In genomic region chrX:40579880-40580536, GRCh38 we compare ENCODE assay signal across 8 cellular contexts. TPM values are rescaled to one million over a fixed set of nuclear protein-coding genes. Genes with fewer than 3 reads are reported as not detected.
A peak's percentile ranks its signal among the peaks of the same experiment; 100 is the strongest.
DNase-seq lines count a peak whose midpoint lies in the region; TF ChIP-seq lines count a peak whose summit lies in the region.

No MANE protein-coding gene starts in this region.

- H3K79me2 ChIP-seq in GM23248 (ENCODE audit: insufficient read depth): peaks cover 40% of the 10 kb centered on the region
- H3K79me2 ChIP-seq in OCI-LY1 (ENCODE audit: insufficient read depth, low read length): peaks cover 14% of the 10 kb centered on the region; the same call in 1 of the 2 replicates

- no peak overlapping the region for H2AK5ac ChIP-seq in neuronal stem cell (ENCODE audit: low read depth, low read length)

- no peaks in the 10 kb centered on the region for H3K27me3 ChIP-seq in CD8-positive, alpha-beta memory T cell (ENCODE audit: insufficient read depth, low read length, poor library complexity, severe bottlenecking)
- H3K27me3 ChIP-seq in GM23248 (replicated peaks; ENCODE audit: insufficient read depth) (no peaks in the 10 kb centered on the region), OCI-LY1 (ENCODE audit: insufficient read depth, low read length) (no peaks in the 10 kb centered on the region), neuronal stem cell (ENCODE audit: control insufficient read depth in 3 of 3, insufficient read depth in 3 of 3, low read depth in 1 of 3, low read length in 3 of 3) (no peaks in the 10 kb centered on the region)

- CTCF ChIA-PET in CD8-positive, alpha-beta memory T cell (lab: Charles Lee): interaction anchor here (1.2 to 1.8 kb wide), 2 partner anchors 9 to 41 kb away, joined by 3 to 5 read pairs; no protein-coding TSS in a partner anchor

- H4K91ac ChIP-seq in neuronal stem cell (ENCODE audit: low read depth, low read length, poor library complexity): no peak overlapping the region

- no peak overlapping the region for H3K14ac ChIP-seq in neuronal stem cell (ENCODE audit: low read length)

- no peak overlapping the region for H2BK15ac ChIP-seq in neuronal stem cell (ENCODE audit: low read length)

- H3K23ac ChIP-seq in neuronal stem cell (ENCODE audit: low read depth, low read length, poor library complexity): no peak overlapping the region

- peaks cover 26 to 32% (median 31%) of the 10 kb centered on the region in 3 donors for H3K4me1 Mint-ChIP-seq in CD8-positive, alpha-beta memory T cell

- H2AFZ ChIP-seq in GM23248 (peak overlapping the region; percentile 83), OCI-LY1 (ENCODE audit: low read length) (0 out of 2 replicates have a peak overlapping the region, but pooled peaks have one; percentile 35), neuronal stem cell (ENCODE audit: low read length) (peak overlapping the region; percentile 89)

- peak overlapping the region; percentile 87 for H3K27ac ChIP-seq in CD8-positive, alpha-beta memory T cell (ENCODE audit: low read depth, low read length)
- H3K27ac ChIP-seq in GM23248: peak overlapping the region; percentile 84
- no peak overlapping the region for H3K27ac ChIP-seq in OCI-LY1 (ENCODE audit: low read depth, low read length, poor library complexity, severe bottlenecking)
- no peak overlapping the region for H3K27ac ChIP-seq in neuronal stem cell (replicated peaks; ENCODE audit: low read length)

- no peaks in the 10 kb centered on the region for H3K9me3 Mint-ChIP-seq in CD8-positive, alpha-beta memory T cell

- in situ Hi-C loops in GM23248 (cut with MboI): no loop called here

- no peak overlapping the region for H2BK5ac ChIP-seq in neuronal stem cell (ENCODE audit: low read length)

- no peak overlapping the region for H3K4ac ChIP-seq in neuronal stem cell (ENCODE audit: low read length)

- H3K9ac ChIP-seq in GM23248: peak overlapping the region; percentile 94
- H3K9ac ChIP-seq in OCI-LY1 (ENCODE audit: low read length): peak overlapping the region; percentile 78
- peak overlapping the region; percentile 60 for H3K9ac ChIP-seq in neuronal stem cell (ENCODE audit: low read depth, low read length, poor library complexity)

- H2BK12ac ChIP-seq in neuronal stem cell (ENCODE audit: low read length): no peak overlapping the region

- no peaks in the 10 kb centered on the region for H3K9me2 ChIP-seq in GM23248 (ENCODE audit: insufficient read depth)
- no peaks in the 10 kb centered on the region for H3K9me2 ChIP-seq in OCI-LY1 (ENCODE audit: low read depth, low read length)

- peak overlapping the region; percentile 80 to 98 (median 95) for H3K4me3 Mint-ChIP-seq in CD8-positive, alpha-beta memory T cell

- H3K27ac Mint-ChIP-seq in CD8-positive, alpha-beta memory T cell: peak overlapping the region; percentile 84 to 99 (median 96)

- peaks cover 0 to 2% (median 0%) of the 10 kb centered on the region in 3 donors for H3K36me3 Mint-ChIP-seq in CD8-positive, alpha-beta memory T cell

- 12 to 14% methylated on average over 8 of the region's 12 CpGs for WGBS in GM23248 (ENCODE audit: low coverage in 1 of 2, low lambda C conversion rate in 2 of 2, missing lambda C conversion rate in 2 of 2), 2 experiments
- no CpG with 5 or more reads among the region's 12 CpGs for WGBS in neuronal stem cell (ENCODE audit: extremely low coverage in 2 of 2, insufficient read length in 2 of 2, insufficient replicate concordance in 1 of 2), 2 donors

- H3K4me3 ChIP-seq in CD8-positive, alpha-beta memory T cell (ENCODE audit: low read length): peak overlapping the region; percentile 81
- H3K4me3 ChIP-seq in GM23248 (peak overlapping the region; percentile 93), OCI-LY1 (ENCODE audit: low read depth, low read length, poor library complexity, severe bottlenecking) (peak overlapping the region; percentile 94), epithelial cell of esophagus (ENCODE audit: low read length) (peak overlapping the region; percentile 69), neuronal stem cell (ENCODE audit: low read length in 2 of 2) (peak overlapping the region; percentile 75 to 97)

- peaks cover 10% of the 10 kb centered on the region for H3K4me1 ChIP-seq in CD8-positive, alpha-beta memory T cell (ENCODE audit: insufficient read depth, low read length)
- H3K4me1 ChIP-seq in GM23248 (ENCODE audit: insufficient read depth) (peaks cover 6% of the 10 kb centered on the region; the same call in 1 of the 2 replicates), OCI-LY1 (ENCODE audit: insufficient read depth, low read length, severe bottlenecking) (peaks cover 18% of the 10 kb centered on the region), neuronal stem cell (ENCODE audit: control insufficient read depth in 2 of 2, insufficient read depth in 1 of 2, low read depth in 1 of 2, low read length in 2 of 2) (peaks cover 3 to 7% of the 10 kb centered on the region in 2 donors)

- H3K36me3 ChIP-seq in CD8-positive, alpha-beta memory T cell (ENCODE audit: insufficient read depth, low read length): no peaks in the 10 kb centered on the region
- no peaks in the 10 kb centered on the region for H3K36me3 ChIP-seq in GM23248 (ENCODE audit: low read depth)
- no peaks in the 10 kb centered on the region for H3K36me3 ChIP-seq in OCI-LY1 (ENCODE audit: insufficient read depth, low read length)
- no peaks in the 10 kb centered on the region for H3K36me3 ChIP-seq in neuronal stem cell (replicated peaks in 1 of 2; ENCODE audit: control insufficient read depth in 2 of 2, insufficient read depth in 2 of 2, low read length in 2 of 2)

- POLR2A ChIA-PET in CD8-positive, alpha-beta memory T cell (lab: Charles Lee): interaction anchor here (1.9 kb wide), 1 partner anchor 10 kb away, joined by 5 read pairs; no protein-coding TSS in a partner anchor

- no peak for DNase-seq in CD8-positive, alpha-beta memory T cell
- DNase-seq in GM23248 (peak; percentile 2), epithelial cell of esophagus (ENCODE audit: low read depth) (peak; percentile 2), neuronal stem cell (ENCODE audit: low spot score) (no peak), kidney tubule cell (ENCODE audit: low spot score) (no peak), SHP77 treated with DMSO at 0.1 percent for 48 hours (lab: John Stamatoyannopoulos, UW) (no peak)
- DNase-seq in stimulated activated CD4-positive, alpha-beta T cell treated with anti-CD3 and anti-CD28 coated beads, Interleukin-4, amount 100 ng/mL, for 1 hour: no peak

- H3K4me2 ChIP-seq in GM23248 (ENCODE audit: unreplicated experiment) (peak overlapping the region; percentile 78), OCI-LY1 (ENCODE audit: low read length) (peak overlapping the region; percentile 75), neuronal stem cell (ENCODE audit: insufficient read depth, low read length, poor library complexity, severe bottlenecking) (peak overlapping the region; percentile 40)

- no peak overlapping the region for H2BK120ac ChIP-seq in neuronal stem cell (ENCODE audit: low read depth, low read length)

- no peaks in the 10 kb centered on the region for H3K9me3 ChIP-seq in CD8-positive, alpha-beta memory T cell (ENCODE audit: low read length)
- no peaks in the 10 kb centered on the region for H3K9me3 ChIP-seq in GM23248 (ENCODE audit: low read depth)
- H3K9me3 ChIP-seq in OCI-LY1 (ENCODE audit: low read length): no peaks in the 10 kb centered on the region
- H3K9me3 ChIP-seq in neuronal stem cell (replicated peaks in 1 of 2; ENCODE audit: control insufficient read depth in 2 of 2, insufficient read depth in 1 of 2, low read depth in 1 of 2, low read length in 2 of 2): no peaks in the 10 kb centered on the region

- H3K27me3 Mint-ChIP-seq in CD8-positive, alpha-beta memory T cell: peaks cover 0 to 20% of the 10 kb centered on the region in 2 donors

- no peak overlapping the region for H3K18ac ChIP-seq in neuronal stem cell (ENCODE audit: low read length)

- no peak for TF ChIP-seq CTCF in OCI-LY1 (IDR thresholded peaks at IDR 0.05; ENCODE audit: low read length)
- no peak for TF ChIP-seq CTCF in epithelial cell of esophagus (IDR thresholded peaks at IDR 0.05; ENCODE audit: insufficient read depth, low read depth, low read length, missing control alignments)

- H3K79me1 ChIP-seq in neuronal stem cell (ENCODE audit: low read depth, low read length): peaks cover 3% of the 10 kb centered on the region

- H4K8ac ChIP-seq in neuronal stem cell (ENCODE audit: low read depth, low read length): no peak overlapping the region

- no peaks in the 10 kb centered on the region for H3F3A ChIP-seq in GM23248 (ENCODE audit: insufficient read depth)
- H3F3A ChIP-seq in OCI-LY1 (ENCODE audit: insufficient read depth, low read length): no peaks in the 10 kb centered on the region

- H4K20me1 ChIP-seq in GM23248 (ENCODE audit: insufficient read depth) (no peaks in the 10 kb centered on the region), OCI-LY1 (ENCODE audit: insufficient read depth, low read length) (no peaks in the 10 kb centered on the region)

RNA-seq across cellular contexts. Expression of gene ATP6AP2, which starts 0.8 kb away (rescaled TPM):
- total RNA-seq in CD8-positive, alpha-beta memory T cell: 10 to 100 TPM; 68.0 to 69.4 TPM
- polyA plus RNA-seq in CD8-positive, alpha-beta memory T cell: 175 TPM
- 211 and 212 TPM in 2 replicates for total RNA-seq in GM23248 (2014; rRNA removed; shearing (Covaris generic))
- 442 and 443 TPM in 2 replicates for polyA plus RNA-seq in GM23248 (2016; fragmentation: Nextera tagmentation; extraction: Ambion mirVana)
- 32.3 TPM for polyA plus RNA-seq in neuronal stem cell (2013, experiment 1 of 2)
- 32.4 TPM for polyA plus RNA-seq in neuronal stem cell (2013, experiment 2 of 2)

RNA-seq across cellular contexts. Expression of gene MPC1L, which starts 43.2 kb away (rescaled TPM):
- not detected for total RNA-seq in CD8-positive, alpha-beta memory T cell
- not detected for polyA plus RNA-seq in CD8-positive, alpha-beta memory T cell
- not detected in 2 replicates for total RNA-seq in GM23248 (2014; rRNA removed; shearing (Covaris generic))
- not detected in 2 replicates for polyA plus RNA-seq in GM23248 (2016; fragmentation: Nextera tagmentation; extraction: Ambion mirVana)
- not detected for polyA plus RNA-seq in neuronal stem cell (2013, experiment 1 of 2)
- polyA plus RNA-seq in neuronal stem cell (2013, experiment 2 of 2): not detected

Comparison
In these comparisons a context has a peak if more than half of its experiments do, and no peak if none do; other contexts are left out.
1. DNase-seq: peak in GM23248 (single experiment) and epithelial cell of esophagus (single experiment); none in CD8-positive, alpha-beta memory T cell (0 of 5), neuronal stem cell (single experiment), kidney tubule cell (single experiment), stimulated activated CD4-positive, alpha-beta T cell treated with anti-CD3 and anti-CD28 coated beads, Interleukin-4, amount 100 ng/mL, for 1 hour (single experiment) and SHP77 treated with DMSO at 0.1 percent for 48 hours (single experiment).
2. H3K27ac ChIP-seq: peak in CD8-positive, alpha-beta memory T cell (single experiment) and GM23248 (single experiment); none in OCI-LY1 (single experiment) and neuronal stem cell (single experiment).
3. H2AFZ ChIP-seq: peak in every context shown above with its lines; median percentile 89 in neuronal stem cell; 83 in GM23248; 35 in OCI-LY1.
4. Peak in every context shown above with its lines, with median percentiles within 50 percentile points of each other: H3K4me3 ChIP-seq, H3K4me2 ChIP-seq and H3K9ac ChIP-seq.